Comparison of ENCODE assay signal across 1 cellular context in the genomic region with DNA sequence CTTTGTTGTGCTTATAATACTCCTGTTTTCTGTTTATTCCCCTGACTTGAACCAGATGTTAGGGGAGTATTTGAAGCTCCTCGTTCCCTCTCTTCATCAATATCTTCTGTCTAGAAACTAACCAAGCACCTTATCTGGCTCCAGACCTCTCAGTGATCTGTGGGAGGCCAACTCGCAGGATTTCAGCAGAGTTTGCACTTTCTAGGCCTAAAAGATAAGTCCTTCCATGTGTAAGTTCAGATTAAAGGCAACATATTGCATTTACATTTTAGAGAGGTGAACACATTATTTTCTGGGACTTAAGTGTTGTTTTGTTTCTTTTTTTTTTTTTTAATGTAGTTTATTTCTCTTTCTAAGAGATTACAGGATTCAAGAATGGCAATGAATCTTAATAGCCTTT.
TF ChIP-seq lines count a peak whose summit lies in the region.

No MANE protein-coding gene starts in this region.

TF ChIP-seq in WTC11, 78 proteins besides CTCF, POLR2A, EP300 and RAD21 (continued from another document):
- TF ChIP-seq, protein P1, sequence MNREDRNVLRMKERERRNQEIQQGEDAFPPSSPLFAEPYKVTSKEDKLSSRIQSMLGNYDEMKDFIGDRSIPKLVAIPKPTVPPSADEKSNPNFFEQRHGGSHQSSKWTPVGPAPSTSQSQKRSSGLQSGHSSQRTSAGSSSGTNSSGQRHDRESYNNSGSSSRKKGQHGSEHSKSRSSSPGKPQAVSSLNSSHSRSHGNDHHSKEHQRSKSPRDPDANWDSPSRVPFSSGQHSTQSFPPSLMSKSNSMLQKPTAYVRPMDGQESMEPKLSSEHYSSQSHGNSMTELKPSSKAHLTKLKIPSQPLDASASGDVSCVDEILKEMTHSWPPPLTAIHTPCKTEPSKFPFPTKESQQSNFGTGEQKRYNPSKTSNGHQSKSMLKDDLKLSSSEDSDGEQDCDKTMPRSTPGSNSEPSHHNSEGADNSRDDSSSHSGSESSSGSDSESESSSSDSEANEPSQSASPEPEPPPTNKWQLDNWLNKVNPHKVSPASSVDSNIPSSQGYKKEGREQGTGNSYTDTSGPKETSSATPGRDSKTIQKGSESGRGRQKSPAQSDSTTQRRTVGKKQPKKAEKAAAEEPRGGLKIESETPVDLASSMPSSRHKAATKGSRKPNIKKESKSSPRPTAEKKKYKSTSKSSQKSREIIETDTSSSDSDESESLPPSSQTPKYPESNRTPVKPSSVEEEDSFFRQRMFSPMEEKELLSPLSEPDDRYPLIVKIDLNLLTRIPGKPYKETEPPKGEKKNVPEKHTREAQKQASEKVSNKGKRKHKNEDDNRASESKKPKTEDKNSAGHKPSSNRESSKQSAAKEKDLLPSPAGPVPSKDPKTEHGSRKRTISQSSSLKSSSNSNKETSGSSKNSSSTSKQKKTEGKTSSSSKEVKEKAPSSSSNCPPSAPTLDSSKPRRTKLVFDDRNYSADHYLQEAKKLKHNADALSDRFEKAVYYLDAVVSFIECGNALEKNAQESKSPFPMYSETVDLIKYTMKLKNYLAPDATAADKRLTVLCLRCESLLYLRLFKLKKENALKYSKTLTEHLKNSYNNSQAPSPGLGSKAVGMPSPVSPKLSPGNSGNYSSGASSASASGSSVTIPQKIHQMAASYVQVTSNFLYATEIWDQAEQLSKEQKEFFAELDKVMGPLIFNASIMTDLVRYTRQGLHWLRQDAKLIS (CRISPR knock-in tag; IDR thresholded peaks at IDR 0.05; ENCODE audit: borderline replicate concordance), result no peak
- TF ChIP-seq, protein P2, sequence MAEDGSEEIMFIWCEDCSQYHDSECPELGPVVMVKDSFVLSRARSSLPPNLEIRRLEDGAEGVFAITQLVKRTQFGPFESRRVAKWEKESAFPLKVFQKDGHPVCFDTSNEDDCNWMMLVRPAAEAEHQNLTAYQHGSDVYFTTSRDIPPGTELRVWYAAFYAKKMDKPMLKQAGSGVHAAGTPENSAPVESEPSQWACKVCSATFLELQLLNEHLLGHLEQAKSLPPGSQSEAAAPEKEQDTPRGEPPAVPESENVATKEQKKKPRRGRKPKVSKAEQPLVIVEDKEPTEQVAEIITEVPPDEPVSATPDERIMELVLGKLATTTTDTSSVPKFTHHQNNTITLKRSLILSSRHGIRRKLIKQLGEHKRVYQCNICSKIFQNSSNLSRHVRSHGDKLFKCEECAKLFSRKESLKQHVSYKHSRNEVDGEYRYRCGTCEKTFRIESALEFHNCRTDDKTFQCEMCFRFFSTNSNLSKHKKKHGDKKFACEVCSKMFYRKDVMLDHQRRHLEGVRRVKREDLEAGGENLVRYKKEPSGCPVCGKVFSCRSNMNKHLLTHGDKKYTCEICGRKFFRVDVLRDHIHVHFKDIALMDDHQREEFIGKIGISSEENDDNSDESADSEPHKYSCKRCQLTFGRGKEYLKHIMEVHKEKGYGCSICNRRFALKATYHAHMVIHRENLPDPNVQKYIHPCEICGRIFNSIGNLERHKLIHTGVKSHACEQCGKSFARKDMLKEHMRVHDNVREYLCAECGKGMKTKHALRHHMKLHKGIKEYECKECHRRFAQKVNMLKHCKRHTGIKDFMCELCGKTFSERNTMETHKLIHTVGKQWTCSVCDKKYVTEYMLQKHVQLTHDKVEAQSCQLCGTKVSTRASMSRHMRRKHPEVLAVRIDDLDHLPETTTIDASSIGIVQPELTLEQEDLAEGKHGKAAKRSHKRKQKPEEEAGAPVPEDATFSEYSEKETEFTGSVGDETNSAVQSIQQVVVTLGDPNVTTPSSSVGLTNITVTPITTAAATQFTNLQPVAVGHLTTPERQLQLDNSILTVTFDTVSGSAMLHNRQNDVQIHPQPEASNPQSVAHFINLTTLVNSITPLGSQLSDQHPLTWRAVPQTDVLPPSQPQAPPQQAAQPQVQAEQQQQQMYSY (CRISPR knock-in tag; IDR thresholded peaks at IDR 0.05), result no peak
- no peak for TF ChIP-seq RELA (CRISPR knock-in tag; IDR thresholded peaks at IDR 0.05; ENCODE audit: borderline replicate concordance)
- no peak for TF ChIP-seq NR1H2 (CRISPR knock-in tag; IDR thresholded peaks at IDR 0.05)
- no peak for TF ChIP-seq JAZF1 (CRISPR knock-in tag; IDR thresholded peaks at IDR 0.05)
